1 cellular context compared by ENCODE assay signal in the genomic region with DNA sequence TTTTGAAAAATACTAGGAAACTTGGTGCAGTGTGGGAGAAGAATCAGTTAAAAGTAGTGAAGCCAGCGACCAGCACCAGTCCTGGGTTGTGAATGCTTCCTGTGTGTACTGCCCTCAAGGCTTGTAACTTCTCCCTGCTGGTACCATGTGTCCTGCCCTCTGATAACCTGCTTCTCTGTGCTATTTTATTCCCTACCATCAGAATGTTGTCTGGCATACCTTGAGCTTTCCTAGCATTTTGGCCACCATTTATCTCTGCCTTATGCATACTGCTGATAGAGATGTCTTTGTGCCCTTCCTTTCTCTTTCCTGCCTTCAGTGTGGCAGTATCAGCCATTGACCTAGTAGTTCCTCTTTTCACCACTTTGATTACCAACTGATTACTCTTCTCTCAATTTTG.
TF ChIP-seq lines count a peak whose summit lies in the region.

No MANE protein-coding gene starts in this region.

TF ChIP-seq in HCT116, 20 proteins besides CTCF, POLR2A, EP300 and RAD21 (continued from another document):
- TF ChIP-seq ELF1 (IDR thresholded peaks at IDR 0.05; ENCODE audit: borderline replicate concordance, low read depth) (no peak), CBX3 (IDR thresholded peaks at IDR 0.05; ENCODE audit: low read depth) (no peak), SP1 (IDR thresholded peaks at IDR 0.05; ENCODE audit: low read depth) (no peak)
- TF ChIP-seq, protein P1, sequence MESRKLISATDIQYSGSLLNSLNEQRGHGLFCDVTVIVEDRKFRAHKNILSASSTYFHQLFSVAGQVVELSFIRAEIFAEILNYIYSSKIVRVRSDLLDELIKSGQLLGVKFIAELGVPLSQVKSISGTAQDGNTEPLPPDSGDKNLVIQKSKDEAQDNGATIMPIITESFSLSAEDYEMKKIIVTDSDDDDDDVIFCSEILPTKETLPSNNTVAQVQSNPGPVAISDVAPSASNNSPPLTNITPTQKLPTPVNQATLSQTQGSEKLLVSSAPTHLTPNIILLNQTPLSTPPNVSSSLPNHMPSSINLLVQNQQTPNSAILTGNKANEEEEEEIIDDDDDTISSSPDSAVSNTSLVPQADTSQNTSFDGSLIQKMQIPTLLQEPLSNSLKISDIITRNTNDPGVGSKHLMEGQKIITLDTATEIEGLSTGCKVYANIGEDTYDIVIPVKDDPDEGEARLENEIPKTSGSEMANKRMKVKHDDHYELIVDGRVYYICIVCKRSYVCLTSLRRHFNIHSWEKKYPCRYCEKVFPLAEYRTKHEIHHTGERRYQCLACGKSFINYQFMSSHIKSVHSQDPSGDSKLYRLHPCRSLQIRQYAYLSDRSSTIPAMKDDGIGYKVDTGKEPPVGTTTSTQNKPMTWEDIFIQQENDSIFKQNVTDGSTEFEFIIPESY (IDR thresholded peaks at IDR 0.05; ENCODE audit: extremely low read depth, insufficient replicate concordance, low read length) = no peak
- TF ChIP-seq, protein P2, sequence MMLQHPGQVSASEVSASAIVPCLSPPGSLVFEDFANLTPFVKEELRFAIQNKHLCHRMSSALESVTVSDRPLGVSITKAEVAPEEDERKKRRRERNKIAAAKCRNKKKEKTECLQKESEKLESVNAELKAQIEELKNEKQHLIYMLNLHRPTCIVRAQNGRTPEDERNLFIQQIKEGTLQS (IDR thresholded peaks at IDR 0.05) = no peak
